Comparison of ENCODE assay signal across 26 cellular contexts in genomic region chr9:18061856-18062255, GRCh38.
DNase-seq lines count a peak whose midpoint lies in the region; TF ChIP-seq lines count a peak whose summit lies in the region.
"Had no signal": no experiment of that assay in that cellular context is flagged by ENCODE, and none has a peak within 500 bp of the region (broad histone marks: within the 10 kb centered on the region; RNA-seq: fewer than 3 reads in every experiment).

No MANE protein-coding gene starts in this region.

- H3K27ac ChIP-seq in colonic mucosa (peak overlapping the region; percentile 60), neural progenitor cell (no peak overlapping the region), WERI-Rb-1 (no peak overlapping the region)
- H3K27ac ChIP-seq: A549, hepatocyte, SK-N-MC, skin epidermis, upper lobe of left lung had no signal

- H3K9me2 ChIP-seq in Loucy (replicated peaks; ENCODE audit: low read depth, low read length): no peaks in the 10 kb centered on the region

- H3K9ac ChIP-seq in Loucy (ENCODE audit: low read depth, low read length, poor library complexity, severe bottlenecking) (no peak overlapping the region), colonic mucosa (ENCODE audit: low read depth in 2 of 2, low read length in 2 of 2) (no peak overlapping the region), neural progenitor cell (no peak overlapping the region)

- H3K4me2 ChIP-seq in Loucy (ENCODE audit: low read depth, low read length, poor library complexity, severe bottlenecking) (peak overlapping the region; percentile 30), neural progenitor cell (no peak overlapping the region)
- H3K4me2 ChIP-seq: A549, hepatocyte had no signal

- intact Hi-C loops in colonic mucosa (cut with DNase I): no loop called here
- intact Hi-C loops in activated T-helper 2 cell treated with anti-CD3 and anti-CD28 coated beads, Interferon-gamma antibody, Interleukin-2, Interleukin-4, amounts not matched to agents 10 μg/mL and 5 μg/mL and 100 μg/mL, durations not matched to agents 14 hours and 24 hours and 36 hours (cut with micrococcal nuclease): no loop called here

- DNase-seq in CD1c-positive myeloid dendritic cell (ENCODE audit: extremely low spot score) (peak; percentile 3), colonic mucosa (no peak), neural progenitor cell (ENCODE audit: low spot score) (no peak), HFFc6 (no peak), HAP-1 (ENCODE audit: low spot score in 2 of 2) (no peak), WERI-Rb-1 (no peak)
- DNase-seq in activated T-helper 2 cell treated with anti-CD3 and anti-CD28 coated beads, Interferon-gamma antibody, Interleukin-2, Interleukin-4, amounts not matched to agents 10 μg/mL and 5 μg/mL and 100 μg/mL, durations not matched to agents 14 hours and 24 hours and 36 hours (ENCODE audit: low spot score): no peak
- DNase-seq: activated CD8-positive, alpha-beta T cell treated with anti-CD3 and anti-CD28 coated beads for 36 hours; amniotic stem cell; CD4-positive, alpha-beta memory T cell; Karpas-422; NCI-H1092 treated with DMSO at 0.1 percent for 48 hours; NCI-H187 treated with DMSO at 0.1 percent for 48 hours; NCI-H2171 treated with DMSO at 0.1 percent for 48 hours; NCI-H524; nephron progenitor cell; stimulated activated naive CD4-positive, alpha-beta T cell; upper lobe of left lung had no signal

- no peaks in the 10 kb centered on the region for H3K36me3 Mint-ChIP-seq in neural progenitor cell
- H3K36me3 Mint-ChIP-seq in HFFc6 (ENCODE audit: low read depth): no peaks in the 10 kb centered on the region
- H3K36me3 Mint-ChIP-seq in activated T-helper 2 cell treated with anti-CD3 and anti-CD28 coated beads, Interferon-gamma antibody, Interleukin-2, Interleukin-4, amounts not matched to agents 10 μg/mL and 5 μg/mL and 100 μg/mL, durations not matched to agents 14 hours and 24 hours and 36 hours (ENCODE audit: low read depth): no peaks in the 10 kb centered on the region
- H3K36me3 Mint-ChIP-seq: activated naive CD4-positive, alpha-beta T cell treated with anti-CD3 and anti-CD28 coated beads, Interleukin-2, amount 50 U/mL, for 24 hours; brain; CD4-positive, alpha-beta memory T cell had no signal

- H3K4me1 Mint-ChIP-seq in neural progenitor cell: no peaks in the 10 kb centered on the region
- H3K4me1 Mint-ChIP-seq in HFFc6 (ENCODE audit: low read depth): peaks cover 24% of the 10 kb centered on the region; the same call in 1 of the 2 replicates
- H3K4me1 Mint-ChIP-seq in activated T-helper 2 cell treated with anti-CD3 and anti-CD28 coated beads, Interferon-gamma antibody, Interleukin-2, Interleukin-4, amounts not matched to agents 10 μg/mL and 5 μg/mL and 100 μg/mL, durations not matched to agents 14 hours and 24 hours and 36 hours (ENCODE audit: low read depth): no peaks in the 10 kb centered on the region
- H3K4me1 Mint-ChIP-seq: activated naive CD4-positive, alpha-beta T cell treated with anti-CD3 and anti-CD28 coated beads, Interleukin-2, amount 50 U/mL, for 24 hours; brain; CD4-positive, alpha-beta memory T cell had no signal

- in situ Hi-C loops in HAP-1 (cut with MboI; ENCODE audit: low sequenced_read_pairs): no loop called here

- no peak overlapping the region for H3K4me3 Mint-ChIP-seq in neural progenitor cell
- no peak overlapping the region for H3K4me3 Mint-ChIP-seq in HFFc6
- H3K4me3 Mint-ChIP-seq in activated T-helper 2 cell treated with anti-CD3 and anti-CD28 coated beads, Interferon-gamma antibody, Interleukin-2, Interleukin-4, amounts not matched to agents 10 μg/mL and 5 μg/mL and 100 μg/mL, durations not matched to agents 14 hours and 24 hours and 36 hours (ENCODE audit: low read depth): no peak overlapping the region
- H3K4me3 Mint-ChIP-seq: activated CD8-positive, alpha-beta T cell treated with anti-CD3 and anti-CD28 coated beads for 36 hours; activated naive CD4-positive, alpha-beta T cell treated with anti-CD3 and anti-CD28 coated beads, Interleukin-2, amount 50 U/mL, for 24 hours; brain; CD4-positive, alpha-beta memory T cell; nephron progenitor cell; T-helper 1 cell treated with Interleukin-12 subunit alpha and Interleukin-12 subunit beta and Interleukin-4 antibody, amounts not matched to agents 30 μg/mL and 1 μg/mL, for 36 hours had no signal

- peak overlapping the region; percentile 35 for H3K4me3 ChIP-seq in Loucy (ENCODE audit: low read length, poor library complexity, severe bottlenecking)
- H3K4me3 ChIP-seq in colonic mucosa: no peak overlapping the region
- no peak overlapping the region for H3K4me3 ChIP-seq in neural progenitor cell
- H3K4me3 ChIP-seq in HAP-1: no peak overlapping the region
- no peak overlapping the region for H3K4me3 ChIP-seq in WERI-Rb-1 (ENCODE audit: low read depth, low read length)
- H3K4me3 ChIP-seq: A549, hepatocyte, SK-N-MC, skin epidermis, upper lobe of left lung had no signal

- H4K20me1 ChIP-seq in Loucy (ENCODE audit: insufficient read depth, low read length, poor library complexity, severe bottlenecking) (no peaks in the 10 kb centered on the region), neural progenitor cell (ENCODE audit: low read depth) (no peaks in the 10 kb centered on the region)

- H3K9me3 ChIP-seq in Loucy (ENCODE audit: insufficient read depth, low read depth, low read length): no peaks in the 10 kb centered on the region
- H3K9me3 ChIP-seq in colonic mucosa: no peaks in the 10 kb centered on the region
- no peaks in the 10 kb centered on the region for H3K9me3 ChIP-seq in neural progenitor cell (ENCODE audit: low read depth)
- no peaks in the 10 kb centered on the region for H3K9me3 ChIP-seq in HAP-1
- no peaks in the 10 kb centered on the region for H3K9me3 ChIP-seq in WERI-Rb-1 (ENCODE audit: severe bottlenecking)
- H3K9me3 ChIP-seq: A549, upper lobe of left lung had no signal

- H3K4me1 ChIP-seq in Loucy (ENCODE audit: insufficient read depth, low read length, poor library complexity, severe bottlenecking) (peaks cover 41% of the 10 kb centered on the region), colonic mucosa (peaks cover 4% of the 10 kb centered on the region), neural progenitor cell (peaks cover 3% of the 10 kb centered on the region), HAP-1 (peaks cover 2% of the 10 kb centered on the region; the same call in 1 of the 2 replicates)
- H3K4me1 ChIP-seq: A549, upper lobe of left lung had no signal

- H2AFZ ChIP-seq in Loucy (ENCODE audit: low read length) (no peak overlapping the region), neural progenitor cell (replicated peaks) (peak overlapping the region; percentile 12)
- H2AFZ ChIP-seq: hepatocyte had no signal

- H3K27me3 Mint-ChIP-seq in neural progenitor cell (ENCODE audit: insufficient read depth, low read depth) (no peaks in the 10 kb centered on the region), HFFc6 (ENCODE audit: insufficient read depth) (peaks cover under 1% of the 10 kb centered on the region; the same call in 1 of the 2 replicates)
- no peaks in the 10 kb centered on the region for H3K27me3 Mint-ChIP-seq in activated T-helper 2 cell treated with anti-CD3 and anti-CD28 coated beads, Interferon-gamma antibody, Interleukin-2, Interleukin-4, amounts not matched to agents 10 μg/mL and 5 μg/mL and 100 μg/mL, durations not matched to agents 14 hours and 24 hours and 36 hours (ENCODE audit: low read depth)
- H3K27me3 Mint-ChIP-seq: activated CD8-positive, alpha-beta T cell treated with anti-CD3 and anti-CD28 coated beads for 36 hours; activated naive CD4-positive, alpha-beta T cell treated with anti-CD3 and anti-CD28 coated beads, Interleukin-2, amount 50 U/mL, for 24 hours; brain; CD4-positive, alpha-beta memory T cell had no signal

- no peak for TF ChIP-seq CTCF in Loucy (conservative IDR thresholded peaks at IDR 0.05; ENCODE audit: low read length)
- no peak for TF ChIP-seq CTCF in colonic mucosa (IDR thresholded peaks at IDR 0.05)
- no peak for TF ChIP-seq CTCF in neural progenitor cell (IDR thresholded peaks at IDR 0.05)
- TF ChIP-seq CTCF in HFFc6 (IDR thresholded peaks at IDR 0.05): no peak
- TF ChIP-seq CTCF in WERI-Rb-1 (IDR thresholded peaks at IDR 0.05; ENCODE audit: low read depth, low read length): no peak

- H3K27me3 ChIP-seq in Loucy (ENCODE audit: insufficient read depth, low read length, poor library complexity, severe bottlenecking) (no peaks in the 10 kb centered on the region), colonic mucosa (no peaks in the 10 kb centered on the region), neural progenitor cell (no peaks in the 10 kb centered on the region), HAP-1 (ENCODE audit: low read depth) (no peaks in the 10 kb centered on the region), WERI-Rb-1 (ENCODE audit: insufficient read depth, low read depth, severe bottlenecking) (no peaks in the 10 kb centered on the region)
- H3K27me3 ChIP-seq: hepatocyte, upper lobe of left lung had no signal

- H3F3A ChIP-seq in Loucy (ENCODE audit: low read depth) (peaks cover 6% of the 10 kb centered on the region; the same call in 1 of the 2 replicates), neural progenitor cell (ENCODE audit: low read depth) (no peaks in the 10 kb centered on the region)

- H3K79me2 ChIP-seq in Loucy (ENCODE audit: insufficient read depth, low read length) (no peaks in the 10 kb centered on the region), neural progenitor cell (ENCODE audit: low read depth) (no peaks in the 10 kb centered on the region)
- H3K79me2 ChIP-seq: hepatocyte had no signal

- H3K36me3 ChIP-seq in Loucy (ENCODE audit: insufficient read depth, low read length) (no peaks in the 10 kb centered on the region), colonic mucosa (no peaks in the 10 kb centered on the region), neural progenitor cell (no peaks in the 10 kb centered on the region), HAP-1 (replicated peaks) (no peaks in the 10 kb centered on the region), WERI-Rb-1 (no peaks in the 10 kb centered on the region)
- H3K36me3 ChIP-seq: upper lobe of left lung had no signal

- H3K9me3 Mint-ChIP-seq in neural progenitor cell (no peaks in the 10 kb centered on the region), HFFc6 (no peaks in the 10 kb centered on the region)
- peaks cover 5% of the 10 kb centered on the region for H3K9me3 Mint-ChIP-seq in activated T-helper 2 cell treated with anti-CD3 and anti-CD28 coated beads, Interferon-gamma antibody, Interleukin-2, Interleukin-4, amounts not matched to agents 10 μg/mL and 5 μg/mL and 100 μg/mL, durations not matched to agents 14 hours and 24 hours and 36 hours
- H3K9me3 Mint-ChIP-seq: activated naive CD4-positive, alpha-beta T cell treated with anti-CD3 and anti-CD28 coated beads, Interleukin-2, amount 50 U/mL, for 24 hours; nephron progenitor cell; T-helper 1 cell treated with Interleukin-12 subunit alpha and Interleukin-12 subunit beta and Interleukin-4 antibody, amounts not matched to agents 30 μg/mL and 1 μg/mL, for 36 hours had no signal

- no peak overlapping the region for H3K27ac Mint-ChIP-seq in neural progenitor cell
- no peak overlapping the region for H3K27ac Mint-ChIP-seq in HFFc6
- H3K27ac Mint-ChIP-seq in activated T-helper 2 cell treated with anti-CD3 and anti-CD28 coated beads, Interferon-gamma antibody, Interleukin-2, Interleukin-4, amounts not matched to agents 10 μg/mL and 5 μg/mL and 100 μg/mL, durations not matched to agents 14 hours and 24 hours and 36 hours: no peak overlapping the region
- H3K27ac Mint-ChIP-seq: activated CD8-positive, alpha-beta T cell treated with anti-CD3 and anti-CD28 coated beads for 36 hours; activated naive CD4-positive, alpha-beta T cell treated with anti-CD3 and anti-CD28 coated beads, Interleukin-2, amount 50 U/mL, for 24 hours; brain; CD4-positive, alpha-beta memory T cell; nephron progenitor cell; T-helper 1 cell treated with Interleukin-12 subunit alpha and Interleukin-12 subunit beta and Interleukin-4 antibody, amounts not matched to agents 30 μg/mL and 1 μg/mL, for 36 hours had no signal
